ENCODE assay signal across 12 cellular contexts in the genomic region with DNA sequence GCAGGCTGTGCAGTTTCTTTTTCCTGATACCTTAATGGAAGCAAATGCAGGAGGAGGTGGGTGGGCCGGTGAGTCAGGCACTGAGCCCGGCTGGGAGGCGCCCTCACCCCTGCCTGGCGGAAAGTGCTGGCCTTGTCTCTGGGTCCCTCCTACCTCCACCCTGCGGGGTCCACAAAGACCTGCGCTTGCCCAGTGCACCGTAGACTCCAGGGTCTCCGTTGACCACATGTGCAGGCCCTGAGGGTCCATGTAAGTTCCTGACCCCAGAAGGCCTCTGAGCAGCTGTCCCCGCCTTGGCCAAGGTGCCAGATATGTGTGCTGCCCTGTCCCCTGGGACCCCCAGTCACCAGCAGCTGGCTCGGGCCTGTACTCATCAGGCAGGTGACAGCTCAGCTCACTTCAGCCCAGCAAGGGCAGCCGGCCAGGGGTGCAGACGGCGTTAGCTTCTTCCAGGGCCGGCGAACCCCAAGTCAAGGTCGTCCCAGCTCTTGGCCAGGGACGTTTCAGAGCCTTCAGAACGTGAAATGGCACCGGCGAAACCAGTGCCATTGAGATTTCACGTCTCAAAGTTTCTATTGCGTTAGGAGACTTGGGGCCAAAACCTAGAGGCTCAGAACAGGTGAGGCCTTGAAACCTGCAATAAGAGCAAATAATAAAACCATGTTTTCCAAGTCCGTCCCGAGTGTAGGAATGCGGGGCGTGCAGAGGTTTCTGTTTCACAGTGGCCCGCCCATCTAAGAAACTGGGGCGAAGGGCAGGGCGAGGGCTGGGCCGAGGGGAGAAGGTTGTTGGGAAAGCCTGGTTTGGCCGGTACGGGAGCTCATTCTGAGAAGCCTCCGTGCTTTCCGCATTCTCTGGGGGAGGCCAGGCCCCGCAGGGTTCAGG. TPM values are rescaled to one million over a fixed set of nuclear protein-coding genes. Genes with fewer than 3 reads are reported as not detected.
DNase-seq lines count a peak whose midpoint lies in the region; ATAC-seq and TF ChIP-seq lines count a peak whose summit lies in the region.
"Had no signal": no experiment of that assay in that cellular context is flagged by ENCODE, and none has a peak within 500 bp of the region (broad histone marks: within the 10 kb centered on the region; RNA-seq: fewer than 3 reads in every experiment).

No MANE protein-coding gene starts in this region.

- peak overlapping the region; percentile 77 for H3K27ac ChIP-seq in epithelial cell of prostate
- H3K27ac ChIP-seq in lower lobe of right lung: peak overlapping the region; percentile 85
- H3K27ac ChIP-seq in stomach: peak overlapping the region; percentile 82 to 95 (median 88)

- H3K36me3 ChIP-seq in lower lobe of right lung: peaks cover 56% of the 10 kb centered on the region
- H3K36me3 ChIP-seq in stomach: peaks cover 36 to 77% (median 49%) of the 10 kb centered on the region in 4 donors

- intact Hi-C loops in lower lobe of right lung (cut with DNase I): no loop called here
- intact Hi-C loops in stomach (cut with DNase I; ENCODE audit: low total_unique reads): no loop called here

- WGBS in stomach, 5 donors: 36 to 61% (median 42%) methylated on average over 23 to 35 of the region's 35 CpGs

- TF ChIP-seq POLR2A in stomach (IDR thresholded peaks at IDR 0.05): no peak

- H3K27me3 ChIP-seq in lower lobe of right lung (ENCODE audit: low read depth) (no peaks in the 10 kb centered on the region), stomach (no peaks in the 10 kb centered on the region)

- no peak for TF ChIP-seq EP300 in stomach (IDR thresholded peaks at IDR 0.05)

- H3K4me3 ChIP-seq in lower lobe of right lung (peak overlapping the region; percentile 32), stomach (peak overlapping the region in 1 of 4 donors; percentile 35)

- no peaks in the 10 kb centered on the region for H3K9me3 ChIP-seq in lower lobe of right lung
- no peaks in the 10 kb centered on the region for H3K9me3 ChIP-seq in stomach

- DNase-seq in LoVo (ENCODE audit: low spot score) (peak; percentile 69), epithelial cell of prostate (ENCODE audit: low read depth, low spot score) (peak; percentile 16), lower lobe of right lung (peak; percentile 85), stomach (peak; percentile 89), T1000 (lab: John Stamatoyannopoulos, UW) (no peak), NCI-H82 treated with DMSO at 0.1 percent for 48 hours (lab: John Stamatoyannopoulos, UW; ENCODE audit: unreplicated experiment) (no peak)
- no peak for DNase-seq in activated CD8-positive, alpha-beta memory T cell treated with anti-CD3 and anti-CD28 coated beads, Interleukin-2, amount 50 U/mL, for 4 hours
- DNase-seq: activated CD8-positive, alpha-beta T cell treated with anti-CD3 and anti-CD28 coated beads for 36 hours; activated naive CD4-positive, alpha-beta T cell treated with anti-CD3 and anti-CD28 coated beads for 36 hours; glutamatergic neuron; NCI-H187 treated with DMSO at 0.1 percent for 48 hours had no signal

- ATAC-seq in lower lobe of right lung (peak; percentile 79 to 80), GM21786 (IDR thresholded peaks at IDR 0.05; ENCODE audit: unreplicated experiment) (no peak)
- ATAC-seq: activated CD8-positive, alpha-beta T cell treated with anti-CD3 and anti-CD28 coated beads for 36 hours had no signal

- H3K4me1 ChIP-seq in lower lobe of right lung: peaks cover 34% of the 10 kb centered on the region
- H3K4me1 ChIP-seq in stomach: peaks cover 31 to 70% (median 48%) of the 10 kb centered on the region in 4 donors

- TF ChIP-seq CTCF in lower lobe of right lung (IDR thresholded peaks at IDR 0.05) (no peak), stomach (IDR thresholded peaks at IDR 0.05) (no peak)

RNA-seq across cellular contexts. Expression of gene METRNL, which starts 12.1 kb away (rescaled TPM):
- total RNA-seq in lower lobe of right lung: 59.8 TPM
- 100 to 1,000 TPM in 2 of 5 donors, 10 to 100 TPM in 3; 25.7 to 452 (median 55.4) TPM for total RNA-seq in stomach
- 10 to 100 TPM; 29.3 to 49.1 (median 35.9) TPM for polyA plus RNA-seq in stomach

Comparison
In these comparisons a context has a peak if more than half of its experiments do, and no peak if none do; other contexts are left out.
1. DNase-seq: peak in LoVo (single experiment), epithelial cell of prostate (single experiment), lower lobe of right lung (single experiment) and stomach (single experiment); none in activated CD8-positive, alpha-beta memory T cell treated with anti-CD3 and anti-CD28 coated beads, Interleukin-2, amount 50 U/mL, for 4 hours (single experiment), T1000 (single experiment) and NCI-H82 treated with DMSO at 0.1 percent for 48 hours (single experiment).
2. Peak in every context shown above with its lines, with median percentiles within 50 percentile points of each other: H3K27ac ChIP-seq.